ENCODE assay signal across 15 cellular contexts in genomic region chrX:38282044-38282443, GRCh38. TPM values are rescaled to one million over a fixed set of nuclear protein-coding genes. Genes with fewer than 3 reads are reported as not detected.
DNase-seq lines count a peak whose midpoint lies in the region; ATAC-seq and TF ChIP-seq lines count a peak whose summit lies in the region.
"Had no signal": no experiment of that assay in that cellular context is flagged by ENCODE, and none has a peak within 500 bp of the region (broad histone marks: within the 10 kb centered on the region; RNA-seq: fewer than 3 reads in every experiment).

No MANE protein-coding gene starts in this region.

- H3K23ac ChIP-seq in IMR-90 (ENCODE audit: low read depth, low read length), result no peak overlapping the region

- H3K4me1 ChIP-seq in IMR-90 (ENCODE audit: control insufficient read depth, insufficient read depth, low read length) (peaks cover 3% of the 10 kb centered on the region), endodermal cell (ENCODE audit: control insufficient read depth, insufficient read depth, low read length) (peaks cover 3% of the 10 kb centered on the region), lower lobe of right lung (no peaks in the 10 kb centered on the region)

- in situ Hi-C loops in IMR-90 (cut with MboI; ENCODE audit: low sequenced_read_pairs), result no loop called here

- H2BK5ac ChIP-seq in IMR-90 (ENCODE audit: low read depth, low read length, poor library complexity, severe bottlenecking), result no peak overlapping the region

- H3K27ac Mint-ChIP-seq in endodermal cell, result no peak overlapping the region
- H3K27ac Mint-ChIP-seq: T-helper 2 cell treated with Interferon-gamma antibody and Interleukin-4, amounts not matched to agents 5 μg/mL and 100 μg/mL, for 36 hours had no signal

- no CpG with 5 or more reads among the region's 1 CpG for WGBS in IMR-90 (ENCODE audit: extremely low coverage in 2 of 2, insufficient read length in 1 of 2), 2 experiments
- 90% methylated on average over 1 of the region's 1 CpG; no CpG with 5 or more reads in 1 of the 2 experiments for WGBS in endodermal cell (ENCODE audit: insufficient coverage in 1 of 2, insufficient read length in 1 of 2), 2 experiments

- peaks cover 10% of the 10 kb centered on the region for H3K4me1 Mint-ChIP-seq in endodermal cell

- no peak overlapping the region for H3K18ac ChIP-seq in IMR-90 (ENCODE audit: low read depth, low read length)

- dilution Hi-C loops in IMR-90 (cut with HindIII; ENCODE audit: low sequenced_read_pairs, unreplicated experiment), result no loop called here

- no peak overlapping the region for H2AK5ac ChIP-seq in IMR-90 (ENCODE audit: low read depth, low read length)

- H3K9ac ChIP-seq in IMR-90 (ENCODE audit: low read depth, low read length), result no peak overlapping the region
- H3K9ac ChIP-seq in endodermal cell (ENCODE audit: extremely low read depth, low read length, poor library complexity, severe bottlenecking), result no peak overlapping the region

- H3K4me2 ChIP-seq in IMR-90 (ENCODE audit: low read depth, low read length), result no peak overlapping the region
- H3K4me2 ChIP-seq: smooth muscle cell had no signal

- H3K9me3 ChIP-seq in IMR-90 (ENCODE audit: control insufficient read depth, insufficient read depth, low read length) (no peaks in the 10 kb centered on the region), endodermal cell (ENCODE audit: control insufficient read depth, low read length) (no peaks in the 10 kb centered on the region), lower lobe of right lung (no peaks in the 10 kb centered on the region)

- POLR2A ChIA-PET in IMR-90 (lab: Charles Lee; ENCODE audit: unreplicated experiment), result no interaction called here

- H3K79me1 ChIP-seq in IMR-90 (ENCODE audit: low read depth in 1 of 2, low read length in 2 of 2), result no peaks in the 10 kb centered on the region

- no peak overlapping the region for H4K91ac ChIP-seq in IMR-90 (ENCODE audit: insufficient read depth, low read depth, low read length)

- H3K27me3 Mint-ChIP-seq in endodermal cell (ENCODE audit: insufficient read depth), result no peaks in the 10 kb centered on the region

- TF ChIP-seq CTCF in C4-2B (conservative IDR thresholded peaks at IDR 0.05) (peak; percentile 17), IMR-90 (conservative IDR thresholded peaks at IDR 0.05; ENCODE audit: low read depth, low read length) (peak; percentile 51), endodermal cell (conservative IDR thresholded peaks at IDR 0.05) (peak; percentile 68), lower lobe of right lung (IDR thresholded peaks at IDR 0.05) (peak; percentile 28)

- no peak overlapping the region for H4K8ac ChIP-seq in IMR-90 (ENCODE audit: low read depth in 2 of 2, low read length in 2 of 2)

- H3K36me3 ChIP-seq in IMR-90 (ENCODE audit: control insufficient read depth, insufficient read depth, low read length) (no peaks in the 10 kb centered on the region), endodermal cell (ENCODE audit: control insufficient read depth, insufficient read depth, low read length) (no peaks in the 10 kb centered on the region), lower lobe of right lung (no peaks in the 10 kb centered on the region)

- DNase-seq in IMR-90 (no peak), endodermal cell (peak; percentile 45), lower lobe of right lung (no peak), NCI-H510A treated with DMSO at 0.1 percent for 48 hours (lab: John Stamatoyannopoulos, UW) (no peak)
- DNase-seq: aorta; H7; MV-4-11; NK-92 treated with Interleukin-12 subunit alpha and Interleukin-12 subunit beta, amount 100 ng/mL, for 24 hours; stimulated activated CD8-positive, alpha-beta memory T cell treated with anti-CD3 and anti-CD28 coated beads, Interleukin-4, amount 100 ng/mL, for 48 hours had no signal

- intact Hi-C loops in IMR-90 (cut with micrococcal nuclease) (loop anchor here (1.0 kb wide), 1 partner anchor 62 kb away; the partner anchor contains the start of gene SRPX), lower lobe of right lung (cut with DNase I) (no loop called here)

- H3K56ac ChIP-seq in IMR-90 (ENCODE audit: extremely low read depth, insufficient read depth, low read length), result no peak overlapping the region

- H3K4me3 ChIP-seq in IMR-90 (ENCODE audit: insufficient read depth, low read depth, low read length) (no peak overlapping the region), endodermal cell (ENCODE audit: low read length) (no peak overlapping the region), lower lobe of right lung (no peak overlapping the region)
- H3K4me3 ChIP-seq: smooth muscle cell had no signal

- no peak overlapping the region for H2BK120ac ChIP-seq in IMR-90 (ENCODE audit: low read depth, low read length)

- TF ChIP-seq POLR2A in IMR-90 (IDR thresholded peaks at IDR 0.05; ENCODE audit: low read depth, low read length), result no peak

- no peaks in the 10 kb centered on the region; the same call in 1 of the 2 replicates for H3K9me1 ChIP-seq in IMR-90 (ENCODE audit: insufficient read depth, low read length)

- TF ChIP-seq RAD21 in IMR-90 (IDR thresholded peaks at IDR 0.05; ENCODE audit: low read length), result peak; percentile 55

- no peak overlapping the region for H2AFZ ChIP-seq in IMR-90 (replicated peaks; ENCODE audit: low read length, poor library complexity)

- CTCF ChIA-PET in IMR-90 (lab: Yijun Ruan, JAX), result interaction anchor here (0.6 to 1.5 kb wide), 7 partner anchors 16 to 100 kb away, joined by 3 to 7 read pairs (median 4); partner anchors contain the start of gene RPGR

- no peak overlapping the region for H3K4me3 Mint-ChIP-seq in endodermal cell
- H3K4me3 Mint-ChIP-seq: T-helper 2 cell treated with Interferon-gamma antibody and Interleukin-4, amounts not matched to agents 5 μg/mL and 100 μg/mL, for 36 hours had no signal

- no peak overlapping the region for H3K14ac ChIP-seq in IMR-90 (replicated peaks; ENCODE audit: low read depth, low read length)

- no peaks in the 10 kb centered on the region for H3K36me3 Mint-ChIP-seq in endodermal cell (ENCODE audit: low read depth)

- no TSS peak for BruUV-seq in IMR-90 (replicated peaks; lab: Mats Ljungman, UMichigan)

- H2BK20ac ChIP-seq in IMR-90 (ENCODE audit: low read depth, low read length), result no peak overlapping the region

- no peak overlapping the region for H3K4ac ChIP-seq in IMR-90 (ENCODE audit: low read depth, low read length)

- H3K27ac ChIP-seq in C4-2B (no peak overlapping the region), IMR-90 (ENCODE audit: insufficient read depth, low read length) (no peak overlapping the region), endodermal cell (ENCODE audit: low read depth, low read length) (no peak overlapping the region), lower lobe of right lung (no peak overlapping the region)

- no peak overlapping the region for H2AK9ac ChIP-seq in IMR-90 (replicated peaks; ENCODE audit: low read depth, low read length, poor library complexity)

- H3K27me3 ChIP-seq in IMR-90 (ENCODE audit: control insufficient read depth, insufficient read depth, low read length), result no peaks in the 10 kb centered on the region; the same call in 1 of the 2 replicates
- no peaks in the 10 kb centered on the region for H3K27me3 ChIP-seq in endodermal cell (ENCODE audit: control insufficient read depth, insufficient read depth, low read length, poor library complexity, severe bottlenecking)
- H3K27me3 ChIP-seq in lower lobe of right lung (ENCODE audit: low read depth), result no peaks in the 10 kb centered on the region

- H2BK15ac ChIP-seq in IMR-90 (ENCODE audit: low read depth, low read length), result no peak overlapping the region

- H4K20me1 ChIP-seq in IMR-90 (ENCODE audit: insufficient read depth, low read length), result no peaks in the 10 kb centered on the region

- peaks cover 35% of the 10 kb centered on the region for H3K9me3 Mint-ChIP-seq in endodermal cell
- H3K9me3 Mint-ChIP-seq: T-helper 2 cell treated with Interferon-gamma antibody and Interleukin-4, amounts not matched to agents 5 μg/mL and 100 μg/mL, for 36 hours had no signal

- ATAC-seq in IMR-90 (ENCODE audit: low read depth) (peak; percentile 51; the same call in 1 of the 2 replicates), lower lobe of right lung (no peak), GM18520 (IDR thresholded peaks at IDR 0.05; ENCODE audit: unreplicated experiment) (no peak), GM21423 (IDR thresholded peaks at IDR 0.05; ENCODE audit: unreplicated experiment) (no peak), esophagus mucosa (no peak)

- H4K5ac ChIP-seq in IMR-90 (ENCODE audit: low read depth, low read length), result no peak overlapping the region

TF ChIP-seq in IMR-90, 13 proteins besides CTCF, POLR2A, EP300 and RAD21:
- TF ChIP-seq MXI1 (IDR thresholded peaks at IDR 0.05; ENCODE audit: borderline replicate concordance, low read depth, low read length) (no peak), RFX5 (IDR thresholded peaks at IDR 0.05; ENCODE audit: low read depth, low read length) (no peak), CHD1 (IDR thresholded peaks at IDR 0.05; ENCODE audit: low read depth, low read length) (no peak), CEBPB (IDR thresholded peaks at IDR 0.05; ENCODE audit: low read depth, low read length) (no peak), RCOR1 (IDR thresholded peaks at IDR 0.05; ENCODE audit: insufficient replicate concordance, low read length) (no peak), SMC3 (IDR thresholded peaks at IDR 0.05; ENCODE audit: low read depth, low read length) (peak; percentile 47), USF2 (IDR thresholded peaks at IDR 0.05; ENCODE audit: low read depth, low read length) (no peak)

RNA-seq across cellular contexts. Expression of gene RPGR, which starts 45.3 kb away (rescaled TPM):
- 3.8 and 6.7 TPM in 2 replicates for total RNA-seq in IMR-90 (2012; rRNA removed)
- polyA plus RNA-seq in IMR-90 (2012; rRNA removed), result 1.1 and 2.2 TPM in 2 replicates
- polyA plus RNA-seq in IMR-90 (2012; cell fraction: cytosol; rRNA removed), result 0.23 and 0.30 TPM in 2 replicates
- polyA plus RNA-seq in IMR-90 (2012; cell fraction: nucleus; rRNA removed; ENCODE audit: low replicate concordance), result 0.28 and 3.6 TPM in 2 replicates
- 10 to 100 TPM; 12.3 to 20.5 TPM for total RNA-seq in endodermal cell
- 11.0 TPM for polyA plus RNA-seq in endodermal cell (2013, experiment 1 of 2)
- 8.0 TPM for polyA plus RNA-seq in endodermal cell (2013, experiment 2 of 2)
- 15.2 TPM for total RNA-seq in lower lobe of right lung
- total RNA-seq in esophagus mucosa, result 7.1 TPM

Comparison
In these comparisons a context has a peak if more than half of its experiments do, and no peak if none do; other contexts are left out.
1. CTCF ChIP-seq: peak in every context shown above with its lines; median percentile 68 in endodermal cell; 51 in IMR-90; 28 in lower lobe of right lung; 17 in C4-2B.